Comparison of ENCODE assay signal across 8 cellular contexts in genomic region chr1:46724991-46725735, GRCh38. TPM values are rescaled to one million over a fixed set of nuclear protein-coding genes. Genes with fewer than 3 reads are reported as not detected.
DNase-seq lines count a peak whose midpoint lies in the region; ATAC-seq and TF ChIP-seq lines count a peak whose summit lies in the region.

No MANE protein-coding gene starts in this region.

- no peaks in the 10 kb centered on the region for H3K36me3 ChIP-seq in right lobe of liver

- no peaks in the 10 kb centered on the region for H3K4me1 ChIP-seq in right lobe of liver

- peaks cover 11% of the 10 kb centered on the region for H3K27me3 ChIP-seq in AG04450 (ENCODE audit: control insufficient read depth, insufficient read depth, low read length)
- H3K27me3 ChIP-seq in right lobe of liver = peaks cover 0 to 4% of the 10 kb centered on the region in 2 donors

- H3K27ac ChIP-seq in AG04450 (ENCODE audit: low read depth, low read length) (no peak overlapping the region), right lobe of liver (no peak overlapping the region)

- peak; percentile 67 for DNase-seq in AG04450 (ENCODE audit: low read depth, low spot score)
- DNase-seq in NCI-H510A (lab: John Stamatoyannopoulos, UW) = peak; percentile 22
- DNase-seq in activated CD4-positive, CD25-positive, alpha-beta regulatory T cell treated with anti-CD3 and anti-CD28 coated beads, Interleukin-2, amount 50 U/mL, for 72 hours = peak; percentile 60
- peak; percentile 84 for DNase-seq in cerebellum (ENCODE audit: low spot score)
- peak in 2 of 3 donors; percentile 44 to 65 for DNase-seq in right lobe of liver
- DNase-seq in stimulated activated CD4-positive, alpha-beta T cell treated with anti-CD3 and anti-CD28 coated beads, TNF-alpha, amount 100 ng/mL, for 24 hours (ENCODE audit: low read depth in 3 of 3) = peak; percentile 50 to 52 (median 50)

- no peaks in the 10 kb centered on the region for H3K9me3 ChIP-seq in AG04450 (ENCODE audit: control insufficient read depth, insufficient read depth, low read length)
- H3K9me3 ChIP-seq in right lobe of liver = no peaks in the 10 kb centered on the region

- POLR2A ChIA-PET in AG04450 (lab: Yijun Ruan, JAX) = interaction anchor here (0.5 kb wide), 1 partner anchor 454 kb away, joined by 3 read pairs; no protein-coding TSS in a partner anchor

- ATAC-seq in GM18520 (IDR thresholded peaks at IDR 0.05; ENCODE audit: unreplicated experiment) (peak; percentile 93), HG03439 (IDR thresholded peaks at IDR 0.05; ENCODE audit: unreplicated experiment) (peak; percentile 88), right lobe of liver (peak; percentile 96 to 99 (median 97))

- TF ChIP-seq CTCF in AG04450 (IDR thresholded peaks at IDR 0.05; ENCODE audit: low read depth, low read length) (peak; percentile 92), right lobe of liver (IDR thresholded peaks at IDR 0.05) (peak; percentile 78 to 84 (median 80))

- TF ChIP-seq POLR2A in right lobe of liver (IDR thresholded peaks at IDR 0.05) = no peak

- 14% methylated on average over 7 of the region's 7 CpGs for WGBS in right lobe of liver (ENCODE audit: insufficient coverage, low coverage, low lambda C conversion rate, missing lambda C conversion rate)

- CTCF ChIA-PET in AG04450 (lab: Charles Lee) = interaction anchor here (0.6 to 3.7 kb wide), 40 partner anchors 9 to 526 kb away, joined by 3 to 54 read pairs (median 4); partner anchors contain the start of gene MOB3C

- H3K4me3 ChIP-seq in AG04450 (ENCODE audit: low read depth, low read length) (no peak overlapping the region), right lobe of liver (no peak overlapping the region)

- intact Hi-C loops in right lobe of liver (cut with DNase I) = loop anchor here (5.0 to 10.0 kb wide), 2 partner anchors 98 to 100 kb away; no protein-coding TSS in a partner anchor

RNA-seq across cellular contexts. Expression of gene EFCAB14, which starts 6.2 kb away (rescaled TPM):
- 54.3 and 69.9 TPM in 2 replicates for polyA plus RNA-seq in AG04450 (2011; rRNA removed)
- polyA minus RNA-seq in AG04450 (2011; rRNA and poly(A)+ RNA removed) = 35.6 and 44.8 TPM in 2 replicates
- total RNA-seq in cerebellum (29.3 TPM), right lobe of liver (10 to 100 TPM; 41.5 to 56.9 (median 43.5) TPM)

RNA-seq across cellular contexts. Expression of gene TEX38, which starts 53.5 kb away (rescaled TPM):
- polyA plus RNA-seq in AG04450 (2011; rRNA removed) = not detected in 2 replicates
- polyA minus RNA-seq in AG04450 (2011; rRNA and poly(A)+ RNA removed) = not detected in 2 replicates
- total RNA-seq in cerebellum (not detected), right lobe of liver (not detected)

RNA-seq across cellular contexts. Expression of gene ATPAF1, which starts 57.0 kb away (rescaled TPM):
- 83.8 and 85.6 TPM in 2 replicates for polyA plus RNA-seq in AG04450 (2011; rRNA removed)
- 25.8 and 42.9 TPM in 2 replicates for polyA minus RNA-seq in AG04450 (2011; rRNA and poly(A)+ RNA removed)
- 32.7 TPM for total RNA-seq in cerebellum
- total RNA-seq in right lobe of liver = 10 to 100 TPM; 34.9 to 57.1 (median 42.1) TPM

Comparison
In these comparisons a context has a peak if more than half of its experiments do, and no peak if none do; other contexts are left out.
1. DNase-seq: peak in every context shown above with its lines; median percentile 84 in cerebellum; 67 in AG04450; 60 in activated CD4-positive, CD25-positive, alpha-beta regulatory T cell treated with anti-CD3 and anti-CD28 coated beads, Interleukin-2, amount 50 U/mL, for 72 hours; 54 in right lobe of liver; 50 in stimulated activated CD4-positive, alpha-beta T cell treated with anti-CD3 and anti-CD28 coated beads, TNF-alpha, amount 100 ng/mL, for 24 hours; 22 in NCI-H510A.